ENCODE assay signal across 2 cellular contexts in the genomic region with DNA sequence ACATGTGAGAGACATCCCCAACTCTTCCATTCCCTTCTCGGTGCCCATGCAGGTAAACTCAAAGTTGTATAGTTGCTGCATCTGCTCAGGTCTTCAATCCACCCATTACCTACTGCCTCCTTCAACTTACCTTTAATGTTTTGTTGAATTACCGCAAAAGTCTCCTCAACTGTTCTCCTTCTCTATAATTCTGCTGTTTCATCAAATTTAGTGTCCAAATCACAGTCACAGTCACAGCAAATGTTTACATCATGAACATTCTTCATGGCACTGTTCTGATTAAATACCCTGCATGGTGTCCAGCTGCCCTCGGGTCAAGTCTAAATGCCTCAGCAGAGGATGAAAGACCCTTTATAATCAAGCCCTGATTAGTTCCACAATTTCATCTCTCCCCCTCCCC.
TF ChIP-seq lines count a peak whose summit lies in the region.

No MANE protein-coding gene starts in this region.

TF ChIP-seq in A549, 52 proteins besides CTCF, POLR2A, EP300 and RAD21:
- TF ChIP-seq MAFK (IDR thresholded peaks at IDR 0.05; ENCODE audit: partially characterized antibody) (peak; percentile 43), TFCP2L1 (CRISPR knock-in tag; IDR thresholded peaks at IDR 0.05) (no peak)

TF ChIP-seq in H1, 55 proteins besides CTCF, POLR2A, EP300 and RAD21:
- no peak for TF ChIP-seq ASH2L (IDR thresholded peaks at IDR 0.05; ENCODE audit: low read length)
- no peak for TF ChIP-seq SIN3A (conservative IDR thresholded peaks at IDR 0.05 in 1 of 2, IDR thresholded peaks at IDR 0.05 in 1 of 2; ENCODE audit: low read depth in 1 of 2, low read length in 2 of 2)
- TF ChIP-seq RBBP5 (IDR thresholded peaks at IDR 0.05; ENCODE audit: borderline replicate concordance, low read depth, low read length): no peak
- TF ChIP-seq, protein P1, sequence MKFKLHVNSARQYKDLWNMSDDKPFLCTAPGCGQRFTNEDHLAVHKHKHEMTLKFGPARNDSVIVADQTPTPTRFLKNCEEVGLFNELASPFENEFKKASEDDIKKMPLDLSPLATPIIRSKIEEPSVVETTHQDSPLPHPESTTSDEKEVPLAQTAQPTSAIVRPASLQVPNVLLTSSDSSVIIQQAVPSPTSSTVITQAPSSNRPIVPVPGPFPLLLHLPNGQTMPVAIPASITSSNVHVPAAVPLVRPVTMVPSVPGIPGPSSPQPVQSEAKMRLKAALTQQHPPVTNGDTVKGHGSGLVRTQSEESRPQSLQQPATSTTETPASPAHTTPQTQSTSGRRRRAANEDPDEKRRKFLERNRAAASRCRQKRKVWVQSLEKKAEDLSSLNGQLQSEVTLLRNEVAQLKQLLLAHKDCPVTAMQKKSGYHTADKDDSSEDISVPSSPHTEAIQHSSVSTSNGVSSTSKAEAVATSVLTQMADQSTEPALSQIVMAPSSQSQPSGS (IDR thresholded peaks at IDR 0.05; ENCODE audit: low read length): no peak
